In the genomic region with DNA sequence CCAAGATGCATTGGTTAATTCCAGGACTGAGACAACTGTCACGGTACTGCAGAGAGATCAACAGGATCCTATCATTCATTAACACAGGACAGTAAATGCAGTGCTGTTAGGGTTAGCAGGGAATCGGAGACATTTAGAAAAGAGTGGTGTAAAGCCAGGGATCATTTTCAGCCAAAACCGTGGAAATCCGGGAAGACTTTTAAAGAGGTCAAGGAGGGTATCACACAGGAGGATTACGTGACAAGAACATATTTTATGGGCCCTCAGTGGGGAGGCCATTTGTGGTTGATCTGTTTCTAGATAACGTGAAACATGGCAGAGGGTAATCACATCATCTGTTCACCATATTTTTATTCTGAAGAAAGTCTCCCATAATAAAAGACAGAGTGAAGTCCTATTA, we compare ENCODE assay signal across 25 cellular contexts.
A peak's percentile ranks its signal among the peaks of the same experiment; 100 is the strongest.
DNase-seq lines count a peak whose midpoint lies in the region; ATAC-seq and TF ChIP-seq lines count a peak whose summit lies in the region.
"Had no signal": no experiment of that assay in that cellular context is flagged by ENCODE, and none has a peak within 500 bp of the region (broad histone marks: within the 10 kb centered on the region; RNA-seq: fewer than 3 reads in every experiment).

No MANE protein-coding gene starts in this region.

- H3K4me1 Mint-ChIP-seq in GM23338 (peaks cover 54% of the 10 kb centered on the region), nephron (peaks cover 17% of the 10 kb centered on the region)
- H3K4me1 Mint-ChIP-seq in activated CD4-positive, alpha-beta memory T cell treated with anti-CD3 and anti-CD28 coated beads for 36 hours (ENCODE audit: low read depth), result no peaks in the 10 kb centered on the region
- H3K4me1 Mint-ChIP-seq: B cell, CD14-positive monocyte had no signal

- H3K27me3 Mint-ChIP-seq in GM23338 (ENCODE audit: insufficient read depth, low read depth, poor library complexity) (no peaks in the 10 kb centered on the region), nephron (ENCODE audit: low read depth) (no peaks in the 10 kb centered on the region)
- H3K27me3 Mint-ChIP-seq in activated CD4-positive, alpha-beta memory T cell treated with anti-CD3 and anti-CD28 coated beads for 36 hours, result peaks cover 2% of the 10 kb centered on the region
- H3K27me3 Mint-ChIP-seq: B cell had no signal

- H2AFZ ChIP-seq in GM23338, result no peak overlapping the region

- no peaks in the 10 kb centered on the region for H3K27me3 ChIP-seq in GM23338 (ENCODE audit: insufficient read depth)
- no peaks in the 10 kb centered on the region for H3K27me3 ChIP-seq in esophagus muscularis mucosa
- no peaks in the 10 kb centered on the region for H3K27me3 ChIP-seq in effector memory CD4-positive, alpha-beta T cell (replicated peaks; ENCODE audit: control insufficient read depth, insufficient read depth, low read length, poor library complexity, severe bottlenecking)

- H3K9me3 Mint-ChIP-seq in GM23338 (no peaks in the 10 kb centered on the region), nephron (no peaks in the 10 kb centered on the region)
- H3K9me3 Mint-ChIP-seq in activated CD4-positive, alpha-beta memory T cell treated with anti-CD3 and anti-CD28 coated beads for 36 hours, result peaks cover 2% of the 10 kb centered on the region

- H3K36me3 Mint-ChIP-seq in GM23338 (ENCODE audit: low read depth) (peaks cover 4% of the 10 kb centered on the region; the same call in 1 of the 3 replicates), nephron (ENCODE audit: low read depth) (no peaks in the 10 kb centered on the region)
- no peaks in the 10 kb centered on the region for H3K36me3 Mint-ChIP-seq in activated CD4-positive, alpha-beta memory T cell treated with anti-CD3 and anti-CD28 coated beads for 36 hours
- H3K36me3 Mint-ChIP-seq: CD14-positive monocyte had no signal

- no peak overlapping the region for H3K4me3 ChIP-seq in GM23338
- no peak overlapping the region for H3K4me3 ChIP-seq in esophagus muscularis mucosa
- no peak overlapping the region for H3K4me3 ChIP-seq in effector memory CD4-positive, alpha-beta T cell (ENCODE audit: insufficient read depth, low read depth, low read length, poor library complexity, severe bottlenecking)
- H3K4me3 ChIP-seq: A549, GM12878, K562 had no signal

- intact Hi-C loops in esophagus muscularis mucosa (cut with DNase I), result no loop called here
- intact Hi-C loops in activated CD4-positive, alpha-beta memory T cell treated with anti-CD3 and anti-CD28 coated beads for 36 hours (cut with micrococcal nuclease), result no loop called here

- peaks cover 96% of the 10 kb centered on the region for H3K79me2 ChIP-seq in GM23338 (replicated peaks; ENCODE audit: insufficient read depth)

- POLR2A ChIA-PET in activated CD4-positive, alpha-beta memory T cell treated with anti-CD3 and anti-CD28 coated beads for 36 hours (lab: Charles Lee), result no interaction called here

- no peaks in the 10 kb centered on the region for H3K9me2 ChIP-seq in GM23338 (ENCODE audit: insufficient read depth)

- no peak for TF ChIP-seq EP300 in esophagus muscularis mucosa (IDR thresholded peaks at IDR 0.05)

- TF ChIP-seq POLR2A in esophagus muscularis mucosa (IDR thresholded peaks at IDR 0.05; ENCODE audit: low read depth), result no peak

- TF ChIP-seq CTCF in GM23338 (conservative IDR thresholded peaks at IDR 0.05; ENCODE audit: low read depth in 2 of 2) (no peak), esophagus muscularis mucosa (IDR thresholded peaks at IDR 0.05) (no peak), nephron (IDR thresholded peaks at IDR 0.05; ENCODE audit: unreplicated experiment in 3 of 3) (no peak)

- no peak for ATAC-seq in GM23338
- ATAC-seq in HG02840 (IDR thresholded peaks at IDR 0.05; ENCODE audit: low FRiP score, unreplicated experiment), result no peak
- ATAC-seq: A549, K562, PC-3 had no signal

- CTCF ChIA-PET in activated CD4-positive, alpha-beta memory T cell treated with anti-CD3 and anti-CD28 coated beads for 36 hours (lab: Charles Lee), result no interaction called here

- H3K9me3 ChIP-seq in esophagus muscularis mucosa, result no peaks in the 10 kb centered on the region
- H3K9me3 ChIP-seq in effector memory CD4-positive, alpha-beta T cell (ENCODE audit: control insufficient read depth, low read length), result no peaks in the 10 kb centered on the region
- H3K9me3 ChIP-seq: A549 had no signal

- DNase-seq in GM23338 (ENCODE audit: low spot score), result no peak
- peak; percentile 80 for DNase-seq in RPMI7951 (ENCODE audit: low read depth)
- DNase-seq in esophagus muscularis mucosa (ENCODE audit: extremely low spot score), result peak; percentile 10
- DNase-seq in effector memory CD4-positive, alpha-beta T cell, result no peak
- no peak for DNase-seq in activated CD4-positive, alpha-beta memory T cell treated with anti-CD3 and anti-CD28 coated beads for 36 hours
- no peak for DNase-seq in stimulated activated naive CD4-positive, alpha-beta T cell treated with Interleukin-2 at 50 U/mL for 16 hours (lab: John Stamatoyannopoulos, UW)
- DNase-seq: DMS79, MM.1S, NCI-H1048, NCI-H1417 treated with DMSO at 0.1 percent for 48 hours, NCI-H187 treated with DMSO at 0.1 percent for 48 hours, NCI-H2107, NCI-H446 treated with DMSO at 0.1 percent for 48 hours, NCI-H526 treated with DMSO at 0.1 percent for 48 hours, PC-3, SHP77 treated with DMSO at 0.1 percent for 48 hours had no signal

- no peaks in the 10 kb centered on the region for H3F3A ChIP-seq in GM23338 (replicated peaks; ENCODE audit: low read depth)

- H3K36me3 ChIP-seq in GM23338 (ENCODE audit: insufficient read depth), result no peaks in the 10 kb centered on the region
- no peaks in the 10 kb centered on the region for H3K36me3 ChIP-seq in esophagus muscularis mucosa
- no peaks in the 10 kb centered on the region for H3K36me3 ChIP-seq in effector memory CD4-positive, alpha-beta T cell (ENCODE audit: control insufficient read depth, insufficient read depth, low read length)

- H3K4me3 Mint-ChIP-seq in GM23338, result no peak overlapping the region
- no peak overlapping the region for H3K4me3 Mint-ChIP-seq in nephron
- no peak overlapping the region for H3K4me3 Mint-ChIP-seq in activated CD4-positive, alpha-beta memory T cell treated with anti-CD3 and anti-CD28 coated beads for 36 hours
- H3K4me3 Mint-ChIP-seq: B cell, CD14-positive monocyte had no signal

- WGBS in esophagus muscularis mucosa, result 82% methylated on average over 6 of the region's 6 CpGs

- peak overlapping the region; percentile 26 for H3K27ac Mint-ChIP-seq in GM23338
- H3K27ac Mint-ChIP-seq in nephron, result peak overlapping the region; percentile 12 to 83 (median 13)
- H3K27ac Mint-ChIP-seq in activated CD4-positive, alpha-beta memory T cell treated with anti-CD3 and anti-CD28 coated beads for 36 hours, result no peak overlapping the region
- H3K27ac Mint-ChIP-seq: B cell, CD14-positive monocyte had no signal

- peaks cover 11% of the 10 kb centered on the region for H4K20me1 ChIP-seq in GM23338 (replicated peaks; ENCODE audit: insufficient read depth)

- H3K27ac ChIP-seq in GM23338 (ENCODE audit: low read depth) (no peak overlapping the region), esophagus muscularis mucosa (replicated peaks in 1 of 4) (no peak overlapping the region)
- H3K27ac ChIP-seq in effector memory CD4-positive, alpha-beta T cell (ENCODE audit: insufficient read depth, low read length, poor library complexity, severe bottlenecking), result no peak overlapping the region
- H3K27ac ChIP-seq: A549, HL-60, RWPE1 had no signal

- H3K4me1 ChIP-seq in GM23338 (ENCODE audit: insufficient read depth), result peaks cover 38% of the 10 kb centered on the region
- H3K4me1 ChIP-seq in esophagus muscularis mucosa, result peaks cover 12 to 17% (median 13%) of the 10 kb centered on the region in 4 donors
- no peaks in the 10 kb centered on the region for H3K4me1 ChIP-seq in effector memory CD4-positive, alpha-beta T cell (ENCODE audit: control insufficient read depth, insufficient read depth, low read length, poor library complexity, severe bottlenecking)
- H3K4me1 ChIP-seq: A549 had no signal

- H3K4me2 ChIP-seq in GM23338, result no peak overlapping the region
- H3K4me2 ChIP-seq: A549 had no signal

TF ChIP-seq in GM23338, 12 proteins besides CTCF, POLR2A, EP300 and RAD21 (continues in another document):
- TF ChIP-seq STAT1 (IDR thresholded peaks at IDR 0.05; ENCODE audit: unreplicated experiment), result no peak

Comparison
In these comparisons a context has a peak if more than half of its experiments do, and no peak if none do; other contexts are left out.
1. DNase-seq: peak in RPMI7951 (single experiment) and esophagus muscularis mucosa (single experiment); none in GM23338 (single experiment), effector memory CD4-positive, alpha-beta T cell (0 of 3), activated CD4-positive, alpha-beta memory T cell treated with anti-CD3 and anti-CD28 coated beads for 36 hours (single experiment) and stimulated activated naive CD4-positive, alpha-beta T cell treated with Interleukin-2 at 50 U/mL for 16 hours (single experiment).